Comparison of ENCODE assay signal across 8 cellular contexts in genomic region chr7:107563761-107564552, GRCh38. TPM values are rescaled to one million over a fixed set of nuclear protein-coding genes. Genes with fewer than 3 reads are reported as not detected.
DNase-seq lines count a peak whose midpoint lies in the region; ATAC-seq lines count a peak whose summit lies in the region.

COG5 (minus strand) TSS chr7:107563920; CDS start chr7:107563896, 24 bp downstream.
DUS4L (plus strand) TSS chr7:107563971; CDS start chr7:107567071, 3,100 bp downstream.

- WGBS in mesodermal cell (ENCODE audit: insufficient coverage in 2 of 2), 2 experiments = 0 to 1% methylated on average over 35 to 38 of the region's 55 CpGs

- no peaks in the 10 kb centered on the region for H3K27me3 ChIP-seq in endocrine pancreas (ENCODE audit: control insufficient read depth, insufficient read depth, low read length)

- peak within 1 kb of the TSS; percentile 90 for H3K9ac ChIP-seq in endocrine pancreas (ENCODE audit: control insufficient read depth, insufficient read depth, low read length)

- H3K4me1 ChIP-seq in endocrine pancreas (ENCODE audit: control insufficient read depth, insufficient read depth, low read length) (peaks cover 22% of the 10 kb centered on the region), mesodermal cell (ENCODE audit: control insufficient read depth, insufficient read depth, low read length, poor library complexity, severe bottlenecking) (peaks cover 15% of the 10 kb centered on the region)

- H3K36me3 ChIP-seq in endocrine pancreas (ENCODE audit: control insufficient read depth, insufficient read depth, low read length) (no peaks in the 10 kb centered on the region), mesodermal cell (ENCODE audit: control insufficient read depth, insufficient read depth, low read length) (no peaks in the 10 kb centered on the region)

- peak; percentile 87 for DNase-seq in COLO668 (lab: John Stamatoyannopoulos, UW; ENCODE audit: unreplicated experiment)
- DNase-seq in NK-92 treated with Interleukin-12 subunit alpha and Interleukin-12 subunit beta, amount 100 ng/mL, for 24 hours (lab: John Stamatoyannopoulos, UW) = peak; percentile 76
- DNase-seq in activated CD8-positive, alpha-beta memory T cell treated with anti-CD3 and anti-CD28 coated beads, Interleukin-2, amount 50 U/mL, for 1 hour (ENCODE audit: extremely low read depth) = peak; percentile 43
- peak; percentile 63 to 71 for DNase-seq in stimulated activated CD8-positive, alpha-beta memory T cell treated with anti-CD3 and anti-CD28 coated beads, Interleukin-15, amount 100 ng/mL, for 4 hours (ENCODE audit: low read depth in 2 of 2)

- H3K27ac ChIP-seq in mesodermal cell (ENCODE audit: low read depth, low read length, severe bottlenecking) = peak within 1 kb of the TSS; percentile 74

- H3K9me3 ChIP-seq in endocrine pancreas (ENCODE audit: control insufficient read depth, low read length) (no peaks in the 10 kb centered on the region), mesodermal cell (ENCODE audit: control insufficient read depth, low read length) (no peaks in the 10 kb centered on the region)

- peak within 1 kb of the TSS; percentile 96 for H3K4me3 ChIP-seq in endocrine pancreas (ENCODE audit: control insufficient read depth, insufficient read depth, low read length)
- H3K4me3 ChIP-seq in mesodermal cell (ENCODE audit: extremely low read depth, insufficient read depth, low read length, poor library complexity, severe bottlenecking) = peak within 1 kb of the TSS; percentile 84

- ATAC-seq in GM19455 (IDR thresholded peaks at IDR 0.05; ENCODE audit: unreplicated experiment) (peak; percentile 98), HG03575 (IDR thresholded peaks at IDR 0.05; ENCODE audit: extremely low read depth, insufficient number of reproducible peaks, low FRiP score, unreplicated experiment) (peak; percentile 59)

RNA-seq across cellular contexts. Expression of gene COG5, which starts in this region (rescaled TPM):
- 31.0 TPM for polyA plus RNA-seq in mesodermal cell (2013, experiment 1 of 2)
- 32.2 TPM for polyA plus RNA-seq in mesodermal cell (2013, experiment 2 of 2)

RNA-seq across cellular contexts. Expression of gene DUS4L, which starts in this region (rescaled TPM):
- 11.8 TPM for polyA plus RNA-seq in mesodermal cell (2013, experiment 1 of 2)
- 12.2 TPM for polyA plus RNA-seq in mesodermal cell (2013, experiment 2 of 2)

Comparison
In these comparisons a context has a peak if more than half of its experiments do, and no peak if none do; other contexts are left out.
1. Peak in every context shown above with its lines: DNase-seq, ATAC-seq, H3K4me3 ChIP-seq and H3K27ac ChIP-seq.